19 cellular contexts compared by ENCODE assay signal in the genomic region with DNA sequence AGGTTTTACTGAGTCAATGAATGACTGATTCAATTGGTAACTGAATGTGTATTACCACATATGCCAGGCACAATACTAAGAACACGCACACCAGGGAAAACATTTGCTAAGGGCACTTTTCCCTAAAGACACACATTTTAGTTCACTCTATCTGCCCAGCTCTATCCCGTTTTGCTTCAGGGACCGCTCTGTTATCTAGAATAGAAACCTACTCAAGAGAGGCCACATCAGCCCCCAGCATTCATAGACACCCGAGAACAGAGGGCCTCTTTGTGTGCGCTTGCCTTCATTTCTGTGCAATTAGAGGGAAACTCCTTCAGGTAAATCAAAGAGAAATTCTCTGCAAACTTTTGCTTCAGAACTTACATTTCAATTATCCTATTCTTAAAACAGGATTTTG. TPM values are rescaled to one million over a fixed set of nuclear protein-coding genes. Genes with fewer than 3 reads are reported as not detected.
DNase-seq lines count a peak whose midpoint lies in the region; TF ChIP-seq lines count a peak whose summit lies in the region.
"Had no signal": no experiment of that assay in that cellular context is flagged by ENCODE, and none has a peak within 500 bp of the region (broad histone marks: within the 10 kb centered on the region; RNA-seq: fewer than 3 reads in every experiment).

No MANE protein-coding gene starts in this region.

- no TSS peak for BruUV-seq in MCF 10A (replicated peaks; lab: Mats Ljungman, UMichigan)

- H3K4me2 ChIP-seq in neural progenitor cell: peak overlapping the region; percentile 36

- H3K27me3 Mint-ChIP-seq in MCF 10A (ENCODE audit: insufficient read depth, unreplicated experiment): no peaks in the 10 kb centered on the region
- peaks cover 3% of the 10 kb centered on the region for H3K27me3 Mint-ChIP-seq in neural progenitor cell (ENCODE audit: insufficient read depth, low read depth)
- H3K27me3 Mint-ChIP-seq: CD8-positive, alpha-beta memory T cell had no signal

- H3K9me3 ChIP-seq in breast epithelium (no peaks in the 10 kb centered on the region), neural progenitor cell (ENCODE audit: low read depth) (no peaks in the 10 kb centered on the region)
- H3K9me3 ChIP-seq: SJCRH30 had no signal

- no peak for TF ChIP-seq POLR2A in breast epithelium (IDR thresholded peaks at IDR 0.05)

- H3K9me3 Mint-ChIP-seq in MCF 10A (ENCODE audit: unreplicated experiment) (no peaks in the 10 kb centered on the region), neural progenitor cell (no peaks in the 10 kb centered on the region)
- H3K9me3 Mint-ChIP-seq: CD8-positive, alpha-beta memory T cell; HFFc6 had no signal

- peaks cover 14% of the 10 kb centered on the region for H3F3A ChIP-seq in neural progenitor cell (ENCODE audit: low read depth)

- H3K4me3 Mint-ChIP-seq in MCF 10A (ENCODE audit: unreplicated experiment) (no peak overlapping the region), neural progenitor cell (no peak overlapping the region)
- H3K4me3 Mint-ChIP-seq: CD8-positive, alpha-beta memory T cell; HFFc6 had no signal

- H3K27ac Mint-ChIP-seq in MCF 10A (ENCODE audit: low read depth, unreplicated experiment): no peak overlapping the region
- no peak overlapping the region for H3K27ac Mint-ChIP-seq in neural progenitor cell
- H3K27ac Mint-ChIP-seq: HFFc6 had no signal

- TF ChIP-seq CTCF in breast epithelium (IDR thresholded peaks at IDR 0.05): no peak
- no peak for TF ChIP-seq CTCF in MCF 10A (IDR thresholded peaks at IDR 0.05; ENCODE audit: unreplicated experiment)
- TF ChIP-seq CTCF in neural progenitor cell (IDR thresholded peaks at IDR 0.05): no peak

- H3K9ac ChIP-seq in neural progenitor cell: no peak overlapping the region

- intact Hi-C loops in breast epithelium (cut with DNase I; ENCODE audit: low total_unique reads): no loop called here
- intact Hi-C loops in MCF 10A (cut with micrococcal nuclease): loop anchor here (10.0 kb wide), 1 partner anchor 788 kb away; no protein-coding TSS in a partner anchor

- H3K4me1 Mint-ChIP-seq in MCF 10A (ENCODE audit: insufficient read depth, unreplicated experiment): no peaks in the 10 kb centered on the region
- H3K4me1 Mint-ChIP-seq in neural progenitor cell: peaks cover 8% of the 10 kb centered on the region

- peak overlapping the region; percentile 8 for H2AFZ ChIP-seq in neural progenitor cell (replicated peaks)

- no peaks in the 10 kb centered on the region for H3K27me3 ChIP-seq in breast epithelium
- no peaks in the 10 kb centered on the region for H3K27me3 ChIP-seq in neural progenitor cell
- H3K27me3 ChIP-seq: SJCRH30 had no signal

- DNase-seq in breast epithelium (ENCODE audit: low spot score in 2 of 2): no peak
- DNase-seq in MCF 10A (ENCODE audit: unreplicated experiment): no peak
- DNase-seq in foreskin melanocyte: peak; percentile 14
- no peak for DNase-seq in neural progenitor cell (ENCODE audit: low spot score)
- no peak for DNase-seq in NCI-H774 (lab: John Stamatoyannopoulos, UW)
- DNase-seq in NCI-H510A (lab: John Stamatoyannopoulos, UW): no peak
- DNase-seq in NCI-H128 (lab: John Stamatoyannopoulos, UW; ENCODE audit: unreplicated experiment): no peak
- DNase-seq: 8988T; CD8-positive, alpha-beta memory T cell; DMS53; GDM1; HFFc6; KBM-7; NCI-H1092 treated with DMSO at 0.1 percent for 48 hours; NCI-H2029 treated with DMSO at 0.1 percent for 48 hours; NCI-H526; OCI-M1; SJCRH30 had no signal

- CTCF ChIA-PET in MCF 10A (lab: Yijun Ruan, JAX): interaction anchor here (0.6 to 2.0 kb wide), 4 partner anchors 10 to 127 kb away, joined by 3 to 5 read pairs (median 4); a partner anchor contains a TSS

- H3K79me2 ChIP-seq in neural progenitor cell (ENCODE audit: low read depth): no peaks in the 10 kb centered on the region

- POLR2A ChIA-PET in MCF 10A (lab: Yijun Ruan, JAX): interaction anchor here (1.8 kb wide), 1 partner anchor 51 kb away, joined by 5 read pairs; a partner anchor contains a TSS

- no peaks in the 10 kb centered on the region for H3K4me1 ChIP-seq in breast epithelium
- peaks cover 22% of the 10 kb centered on the region for H3K4me1 ChIP-seq in neural progenitor cell
- H3K4me1 ChIP-seq: SJCRH30 had no signal

- no peaks in the 10 kb centered on the region for H4K20me1 ChIP-seq in neural progenitor cell (ENCODE audit: low read depth)

- H3K36me3 ChIP-seq in breast epithelium (no peaks in the 10 kb centered on the region), neural progenitor cell (no peaks in the 10 kb centered on the region)
- H3K36me3 ChIP-seq: SJCRH30 had no signal

- H3K27ac ChIP-seq in breast epithelium (peak overlapping the region; percentile 31 to 41), neural progenitor cell (peak overlapping the region; percentile 32)
- H3K27ac ChIP-seq: C4-2B, SJCRH30 had no signal

- no peak overlapping the region for H3K4me3 ChIP-seq in breast epithelium
- no peak overlapping the region for H3K4me3 ChIP-seq in neural progenitor cell
- H3K4me3 ChIP-seq: SJCRH30 had no signal

- no peaks in the 10 kb centered on the region for H3K36me3 Mint-ChIP-seq in MCF 10A (ENCODE audit: insufficient read depth, unreplicated experiment)
- no peaks in the 10 kb centered on the region for H3K36me3 Mint-ChIP-seq in neural progenitor cell
- H3K36me3 Mint-ChIP-seq: CD8-positive, alpha-beta memory T cell had no signal

RNA-seq across cellular contexts. Expression of a gene that starts 50.4 kb away (rescaled TPM):
- 10 to 100 TPM in 1 of 3 donors, 1 to 10 TPM in 2; 2.6 to 14.8 (median 6.9) TPM for total RNA-seq in breast epithelium
- total RNA-seq in MCF 10A (2022): 2.5 and 3.0 TPM in 2 replicates
- 5.3 and 8.3 TPM in 2 replicates for total RNA-seq in neural progenitor cell (ENCODE audit: low replicate concordance)

RNA-seq across cellular contexts. Expression of a gene that starts 50.7 kb away (rescaled TPM):
- 10 to 100 TPM in 2 of 3 donors, 1 to 10 TPM in 1; 6.9 to 17.6 (median 10.1) TPM for total RNA-seq in breast epithelium
- 11.2 and 15.1 TPM in 2 replicates for total RNA-seq in MCF 10A (2022)
- 20.9 and 28.5 TPM in 2 replicates for total RNA-seq in neural progenitor cell (ENCODE audit: low replicate concordance)
